16 cellular contexts compared by ENCODE assay signal in genomic region chr5:83015676-83016075, GRCh38.
"Had no signal": no experiment of that assay in that cellular context is flagged by ENCODE, and none has a peak within 500 bp of the region (broad histone marks: within the 10 kb centered on the region; RNA-seq: fewer than 3 reads in every experiment).

No MANE protein-coding gene starts in this region.

- H3K79me2 ChIP-seq: parathyroid adenoma had no signal

- H3K36me3 Mint-ChIP-seq: T-cell had no signal

- H3K9ac ChIP-seq: parathyroid adenoma had no signal

- H3K4me3 ChIP-seq: ascending aorta, colonic mucosa, esophagus squamous epithelium, tibial nerve, vagina had no signal

- H3K27me3 Mint-ChIP-seq: activated naive CD8-positive, alpha-beta T cell treated with anti-CD3 and anti-CD28 coated beads, Interleukin-2, amount 50 U/mL, for 24 hours; activated T-helper 17 cell treated with anti-CD3 and anti-CD28 coated beads, Interleukin-2, amount 50 U/mL, for 72 hours; stimulated activated naive B cell treated with anti-CD40 and anti-IgM and Interleukin-4, amounts not matched to agents 10 μg/mL and 1 μg/mL and 100 μg/mL, for 72 hours; T-cell had no signal

- H3K36me3 ChIP-seq: ascending aorta, colonic mucosa, esophagus squamous epithelium, tibial nerve, vagina had no signal

- H2AFZ ChIP-seq: parathyroid adenoma had no signal

- ATAC-seq: activated naive CD8-positive, alpha-beta T cell treated with anti-CD3 and anti-CD28 coated beads, Interleukin-2, amount 50 U/mL, for 24 hours; activated T-helper 17 cell treated with anti-CD3 and anti-CD28 coated beads, Interleukin-2, amount 50 U/mL, for 72 hours; stimulated activated naive B cell treated with anti-CD40 and anti-IgM and Interleukin-4, amounts not matched to agents 10 μg/mL and 1 μg/mL and 100 μg/mL, for 72 hours; T-cell had no signal

- H3K4me3 Mint-ChIP-seq: activated naive CD4-positive, alpha-beta T cell treated with anti-CD3 and anti-CD28 coated beads for 36 hours; activated naive CD8-positive, alpha-beta T cell treated with anti-CD3 and anti-CD28 coated beads, Interleukin-2, amount 50 U/mL, for 24 hours; activated T-helper 17 cell treated with anti-CD3 and anti-CD28 coated beads, Interleukin-2, amount 50 U/mL, for 72 hours; stimulated activated naive B cell treated with anti-CD40 and anti-IgM and Interleukin-4, amounts not matched to agents 10 μg/mL and 1 μg/mL and 100 μg/mL, for 72 hours; T-cell had no signal

- H3K9me3 ChIP-seq: ascending aorta, colonic mucosa, esophagus squamous epithelium, tibial nerve, vagina had no signal

- H3K4me1 ChIP-seq: ascending aorta, colonic mucosa, esophagus squamous epithelium, parathyroid adenoma, tibial nerve, vagina had no signal

- DNase-seq: activated CD4-positive, alpha-beta T cell treated with anti-CD3 and anti-CD28 coated beads for 1 hour; activated CD4-positive, alpha-beta T cell treated with anti-CD3 and anti-CD28 coated beads, Interleukin-2, amount 50 U/mL, for 4 hours; activated naive CD4-positive, alpha-beta T cell treated with anti-CD3 and anti-CD28 coated beads for 36 hours; activated naive CD8-positive, alpha-beta T cell treated with anti-CD3 and anti-CD28 coated beads, Interleukin-2, amount 50 U/mL, for 24 hours; colonic mucosa; esophagus squamous epithelium; stimulated activated CD4-positive, alpha-beta T cell treated with anti-CD3 and anti-CD28 coated beads, Interleukin-15, amount 100 ng/mL, for 24 hours; stimulated activated CD4-positive, alpha-beta T cell treated with anti-CD3 and anti-CD28 coated beads, Interleukin-4, amount 100 ng/mL, for 1 hour; stimulated activated naive B cell treated with anti-CD40 and anti-IgM and Interleukin-4, amounts not matched to agents 10 μg/mL and 1 μg/mL and 100 μg/mL, for 72 hours; T-cell; T1000 had no signal

- H3K27me3 ChIP-seq: ascending aorta, colonic mucosa, esophagus squamous epithelium, tibial nerve, vagina had no signal

- H3K27ac ChIP-seq: ascending aorta, colonic mucosa, esophagus squamous epithelium, parathyroid adenoma, tibial nerve, vagina had no signal

- H3K27ac Mint-ChIP-seq: activated naive CD4-positive, alpha-beta T cell treated with anti-CD3 and anti-CD28 coated beads for 36 hours; activated naive CD8-positive, alpha-beta T cell treated with anti-CD3 and anti-CD28 coated beads, Interleukin-2, amount 50 U/mL, for 24 hours; activated T-helper 17 cell treated with anti-CD3 and anti-CD28 coated beads, Interleukin-2, amount 50 U/mL, for 72 hours; stimulated activated naive B cell treated with anti-CD40 and anti-IgM and Interleukin-4, amounts not matched to agents 10 μg/mL and 1 μg/mL and 100 μg/mL, for 72 hours; T-cell had no signal

- H3K4me1 Mint-ChIP-seq: activated naive CD8-positive, alpha-beta T cell treated with anti-CD3 and anti-CD28 coated beads, Interleukin-2, amount 50 U/mL, for 24 hours; activated T-helper 17 cell treated with anti-CD3 and anti-CD28 coated beads, Interleukin-2, amount 50 U/mL, for 72 hours; T-cell had no signal
